ENCODE assay signal across 2 cellular contexts in the genomic region with DNA sequence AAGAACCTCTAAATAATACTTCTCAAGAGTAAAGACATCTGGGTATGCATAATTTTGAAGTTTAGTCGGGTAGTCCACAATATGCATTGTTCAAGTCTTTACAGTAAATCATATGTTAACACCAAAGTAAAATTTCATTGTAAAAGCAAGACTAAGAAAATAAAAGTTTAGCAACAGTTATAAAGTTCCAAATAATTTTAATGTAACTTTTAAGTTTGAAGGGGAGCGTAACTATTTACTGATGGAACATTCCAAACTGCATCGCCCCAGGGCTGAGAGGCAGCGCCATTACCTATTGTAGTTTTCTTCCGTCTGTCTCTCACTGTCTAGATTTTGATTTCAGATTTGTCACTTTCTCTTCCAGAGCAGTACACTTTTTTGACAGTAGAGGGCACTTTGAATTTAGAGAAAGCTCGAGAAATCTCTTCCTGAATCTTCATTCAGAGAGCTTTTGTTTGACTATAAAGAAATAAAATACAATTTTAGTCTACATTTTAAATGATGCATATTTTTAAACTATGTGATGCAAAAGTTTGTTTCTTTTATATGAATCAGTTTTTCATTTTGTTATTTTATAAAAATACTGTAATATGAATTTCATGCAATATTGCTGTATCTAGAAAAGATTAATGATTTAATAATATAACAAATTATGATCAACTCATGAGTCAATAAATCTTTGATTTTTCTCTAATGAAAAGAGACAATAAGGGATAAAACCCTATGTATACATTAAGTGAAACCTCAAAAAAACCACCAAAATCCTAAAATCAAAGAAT.
TF ChIP-seq lines count a peak whose summit lies in the region.

No MANE protein-coding gene starts in this region.

TF ChIP-seq in GM23338, 12 proteins besides CTCF, POLR2A, EP300 and RAD21:
- TF ChIP-seq CREB1 (CRISPR knock-in tag; IDR thresholded peaks at IDR 0.05; ENCODE audit: low read depth), result no peak
- TF ChIP-seq, protein P1, sequence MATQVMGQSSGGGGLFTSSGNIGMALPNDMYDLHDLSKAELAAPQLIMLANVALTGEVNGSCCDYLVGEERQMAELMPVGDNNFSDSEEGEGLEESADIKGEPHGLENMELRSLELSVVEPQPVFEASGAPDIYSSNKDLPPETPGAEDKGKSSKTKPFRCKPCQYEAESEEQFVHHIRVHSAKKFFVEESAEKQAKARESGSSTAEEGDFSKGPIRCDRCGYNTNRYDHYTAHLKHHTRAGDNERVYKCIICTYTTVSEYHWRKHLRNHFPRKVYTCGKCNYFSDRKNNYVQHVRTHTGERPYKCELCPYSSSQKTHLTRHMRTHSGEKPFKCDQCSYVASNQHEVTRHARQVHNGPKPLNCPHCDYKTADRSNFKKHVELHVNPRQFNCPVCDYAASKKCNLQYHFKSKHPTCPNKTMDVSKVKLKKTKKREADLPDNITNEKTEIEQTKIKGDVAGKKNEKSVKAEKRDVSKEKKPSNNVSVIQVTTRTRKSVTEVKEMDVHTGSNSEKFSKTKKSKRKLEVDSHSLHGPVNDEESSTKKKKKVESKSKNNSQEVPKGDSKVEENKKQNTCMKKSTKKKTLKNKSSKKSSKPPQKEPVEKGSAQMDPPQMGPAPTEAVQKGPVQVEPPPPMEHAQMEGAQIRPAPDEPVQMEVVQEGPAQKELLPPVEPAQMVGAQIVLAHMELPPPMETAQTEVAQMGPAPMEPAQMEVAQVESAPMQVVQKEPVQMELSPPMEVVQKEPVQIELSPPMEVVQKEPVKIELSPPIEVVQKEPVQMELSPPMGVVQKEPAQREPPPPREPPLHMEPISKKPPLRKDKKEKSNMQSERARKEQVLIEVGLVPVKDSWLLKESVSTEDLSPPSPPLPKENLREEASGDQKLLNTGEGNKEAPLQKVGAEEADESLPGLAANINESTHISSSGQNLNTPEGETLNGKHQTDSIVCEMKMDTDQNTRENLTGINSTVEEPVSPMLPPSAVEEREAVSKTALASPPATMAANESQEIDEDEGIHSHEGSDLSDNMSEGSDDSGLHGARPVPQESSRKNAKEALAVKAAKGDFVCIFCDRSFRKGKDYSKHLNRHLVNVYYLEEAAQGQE (IDR thresholded peaks at IDR 0.05; ENCODE audit: unreplicated experiment), result no peak
- no peak for TF ChIP-seq ZNF331 (CRISPR knock-in tag; IDR thresholded peaks at IDR 0.05; ENCODE audit: low read depth)
- TF ChIP-seq JUNB (IDR thresholded peaks at IDR 0.05; ENCODE audit: unreplicated experiment), result no peak
- no peak for TF ChIP-seq STAT1 (IDR thresholded peaks at IDR 0.05; ENCODE audit: unreplicated experiment)
- TF ChIP-seq POLR2AphosphoS5 (IDR thresholded peaks at IDR 0.05; ENCODE audit: low read depth), result no peak
- no peak for TF ChIP-seq EZH2 (IDR thresholded peaks at IDR 0.05; ENCODE audit: low read depth, unreplicated experiment)
- TF ChIP-seq NANOG (IDR thresholded peaks at IDR 0.05; ENCODE audit: borderline replicate concordance), result no peak
- TF ChIP-seq, protein P2, sequence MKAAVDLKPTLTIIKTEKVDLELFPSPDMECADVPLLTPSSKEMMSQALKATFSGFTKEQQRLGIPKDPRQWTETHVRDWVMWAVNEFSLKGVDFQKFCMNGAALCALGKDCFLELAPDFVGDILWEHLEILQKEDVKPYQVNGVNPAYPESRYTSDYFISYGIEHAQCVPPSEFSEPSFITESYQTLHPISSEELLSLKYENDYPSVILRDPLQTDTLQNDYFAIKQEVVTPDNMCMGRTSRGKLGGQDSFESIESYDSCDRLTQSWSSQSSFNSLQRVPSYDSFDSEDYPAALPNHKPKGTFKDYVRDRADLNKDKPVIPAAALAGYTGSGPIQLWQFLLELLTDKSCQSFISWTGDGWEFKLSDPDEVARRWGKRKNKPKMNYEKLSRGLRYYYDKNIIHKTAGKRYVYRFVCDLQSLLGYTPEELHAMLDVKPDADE (IDR thresholded peaks at IDR 0.05), result no peak
- no peak for TF ChIP-seq ZNF114 (CRISPR knock-in tag; IDR thresholded peaks at IDR 0.05)
TF ChIP-seq in GM23338: peak in this region for 0.

TF ChIP-seq in endothelial cell of umbilical vein, 7 proteins besides CTCF, POLR2A, EP300 and RAD21:
- TF ChIP-seq, protein P3, sequence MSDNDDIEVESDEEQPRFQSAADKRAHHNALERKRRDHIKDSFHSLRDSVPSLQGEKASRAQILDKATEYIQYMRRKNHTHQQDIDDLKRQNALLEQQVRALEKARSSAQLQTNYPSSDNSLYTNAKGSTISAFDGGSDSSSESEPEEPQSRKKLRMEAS (IDR thresholded peaks at IDR 0.05; ENCODE audit: insufficient read depth, insufficient read length), result no peak
- TF ChIP-seq FOS (IDR thresholded peaks at IDR 0.05; ENCODE audit: borderline replicate concordance, insufficient read depth, low read length), result no peak
- TF ChIP-seq MYC (IDR thresholded peaks at IDR 0.05; ENCODE audit: low read depth, low read length), result no peak
- TF ChIP-seq JUN (IDR thresholded peaks at IDR 0.05; ENCODE audit: borderline replicate concordance, insufficient read depth, insufficient read length, low read depth), result no peak
- TF ChIP-seq EZH2 (IDR thresholded peaks at IDR 0.05; ENCODE audit: borderline replicate concordance, low read depth, low read length, severe bottlenecking), result no peak
- no peak for TF ChIP-seq POLR2AphosphoS5 (IDR thresholded peaks at IDR 0.05; ENCODE audit: insufficient read depth, low read depth, low read length)
- TF ChIP-seq GATA2 (IDR thresholded peaks at IDR 0.05; ENCODE audit: insufficient read depth, insufficient read length, low read depth, low read length), result peak; percentile 33
